Comparison of ENCODE assay signal across 12 cellular contexts in the genomic region with DNA sequence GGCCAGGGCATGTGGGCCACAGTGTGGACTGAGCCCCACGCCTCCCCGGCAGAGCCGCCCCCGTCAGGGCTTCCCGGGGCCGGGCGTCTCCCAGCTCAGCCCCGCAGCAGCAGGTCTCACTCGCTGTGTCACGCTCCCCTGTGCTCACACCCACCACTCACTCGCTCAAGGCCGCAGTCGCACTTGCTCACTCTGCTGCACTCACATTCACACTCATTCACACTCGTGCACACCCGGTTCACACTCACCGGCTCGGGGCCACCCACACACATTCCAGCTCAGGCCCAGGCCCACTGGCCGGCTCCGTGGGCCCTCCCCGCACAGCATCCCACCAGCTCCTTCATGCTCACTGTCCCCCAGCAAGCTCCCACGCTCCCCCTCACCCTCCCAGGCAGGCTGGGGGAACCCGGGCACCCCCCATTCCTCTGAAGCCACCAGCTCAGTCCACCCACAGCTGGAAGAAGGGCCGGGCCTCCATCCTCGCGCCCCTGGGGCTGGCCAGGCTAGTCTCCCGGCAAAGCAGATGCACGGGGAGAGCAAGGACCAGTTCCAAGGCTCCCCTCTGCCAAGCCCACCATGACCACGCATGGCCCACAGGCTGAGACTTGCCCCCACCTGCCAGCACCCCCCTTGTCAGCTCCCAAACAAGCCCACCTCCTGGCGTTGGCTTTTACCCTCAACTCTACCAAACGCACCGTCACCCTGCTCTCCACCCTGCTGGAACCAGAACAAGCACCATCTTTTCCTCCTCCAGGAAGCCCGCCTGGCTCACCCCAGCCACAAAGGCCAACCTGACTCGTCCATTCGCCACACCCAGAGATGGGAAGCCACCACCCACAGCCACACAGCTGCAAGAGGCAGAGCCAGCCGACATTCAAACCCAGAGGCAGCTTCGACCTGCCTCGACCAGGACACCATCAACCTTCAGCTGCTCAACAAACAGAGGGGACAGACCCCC. TPM values are rescaled to one million over a fixed set of nuclear protein-coding genes. Genes with fewer than 3 reads are reported as not detected.
DNase-seq lines count a peak whose midpoint lies in the region; ATAC-seq, FAIRE-seq and TF ChIP-seq lines count a peak whose summit lies in the region.
"Had no signal": no experiment of that assay in that cellular context is flagged by ENCODE, and none has a peak within 500 bp of the region (broad histone marks: within the 10 kb centered on the region; RNA-seq: fewer than 3 reads in every experiment).

No MANE protein-coding gene starts in this region.

- H3K4me1 ChIP-seq in BLaER1 treated with 17β-estradiol and CSF1 and Interleukin-3, amounts not matched to agents 10 nM and 100 nM, result peaks cover 63 to 78% (median 73%) of the 10 kb centered on the region in 10 experiments
- H3K4me1 ChIP-seq in HUES6 (ENCODE audit: control insufficient read depth, insufficient read depth, low read length), result peaks cover 43% of the 10 kb centered on the region

- peak overlapping the region; percentile 83 to 88 for H3K27ac Mint-ChIP-seq in effector memory CD8-positive, alpha-beta T cell

- no peak for ATAC-seq in effector memory CD8-positive, alpha-beta T cell (replicated peaks)
- ATAC-seq in omental fat pad (ENCODE audit: low FRiP score), result peak; percentile 6

- no peak for FAIRE-seq in H54 (lab: Jason Lieb, UNC)

- TF ChIP-seq POLR2A in H54 (IDR thresholded peaks at IDR 0.05; ENCODE audit: low read depth, low read length), result no peak

- H3K36me3 ChIP-seq in BLaER1 treated with 17β-estradiol and CSF1 and Interleukin-3, amounts not matched to agents 10 nM and 100 nM, result peaks cover 0 to 19% (median 8%) of the 10 kb centered on the region in 11 experiments; a peak in 15 of 22 replicates
- peaks cover 4% of the 10 kb centered on the region; the same call in 1 of the 2 replicates for H3K36me3 ChIP-seq in HUES6 (ENCODE audit: control insufficient read depth, insufficient read depth, low read length)

- no peak for TF ChIP-seq CTCF in omental fat pad (IDR thresholded peaks at IDR 0.05)

- H3K4me3 Mint-ChIP-seq in effector memory CD8-positive, alpha-beta T cell, result peak overlapping the region; percentile 18 to 43
- H3K4me3 Mint-ChIP-seq: B cell had no signal

- H3K27ac ChIP-seq in BLaER1 treated with 17β-estradiol and CSF1 and Interleukin-3, amounts not matched to agents 10 nM and 100 nM, result peak overlapping the region in 10 of 11 experiments; percentile 20 to 82 (median 72); a peak in 19 of 22 replicates
- peak overlapping the region; percentile 49; the same call in 1 of the 2 replicates for H3K27ac ChIP-seq in HUES6 (ENCODE audit: low read depth, low read length)
- H3K27ac ChIP-seq: PC-9 had no signal

- H3K36me3 Mint-ChIP-seq in effector memory CD8-positive, alpha-beta T cell (ENCODE audit: insufficient read depth), result peaks cover 3% of the 10 kb centered on the region

- H3K4me1 Mint-ChIP-seq in effector memory CD8-positive, alpha-beta T cell (ENCODE audit: low read depth in 2 of 2), result peaks cover 27 to 28% of the 10 kb centered on the region in 2 donors

- H4K20me1 ChIP-seq in BLaER1 treated with 17β-estradiol and CSF1 and Interleukin-3, amounts not matched to agents 10 nM and 100 nM, result peaks cover 83 to 86% (median 85%) of the 10 kb centered on the region in 11 experiments

- H3K27me3 ChIP-seq in BLaER1 treated with 17β-estradiol and CSF1 and Interleukin-3, amounts not matched to agents 10 nM and 100 nM, result no peaks in the 10 kb centered on the region
- no peaks in the 10 kb centered on the region for H3K27me3 ChIP-seq in HUES6 (ENCODE audit: control insufficient read depth, insufficient read depth, low read length)

- DNase-seq in effector memory CD8-positive, alpha-beta T cell, result no peak
- no peak for DNase-seq in omental fat pad (ENCODE audit: low spot score)
- DNase-seq in DMS114 treated with DMSO at 0.1 percent for 48 hours (lab: John Stamatoyannopoulos, UW; ENCODE audit: unreplicated experiment), result no peak
- no peak for DNase-seq in H54 (ENCODE audit: insufficient read length, low spot score)
- DNase-seq in COR-L47 (lab: John Stamatoyannopoulos, UW), result no peak
- no peak for DNase-seq in NK-92 (lab: John Stamatoyannopoulos, UW; ENCODE audit: unreplicated experiment)
- DNase-seq: NCI-H1694 treated with DMSO at 0.1 percent for 48 hours; PC-9; stimulated activated CD4-positive, alpha-beta T cell treated with anti-CD3 and anti-CD28 coated beads, Interleukin-4, amount 100 ng/mL, for 1 hour had no signal

- no peaks in the 10 kb centered on the region for H3K27me3 Mint-ChIP-seq in effector memory CD8-positive, alpha-beta T cell
- H3K27me3 Mint-ChIP-seq: B cell had no signal

- H3K4me2 ChIP-seq in BLaER1 treated with 17β-estradiol and CSF1 and Interleukin-3, amounts not matched to agents 10 nM and 100 nM, result peak overlapping the region; percentile 83 to 96 (median 92)
- H3K4me2 ChIP-seq: PC-9 had no signal

- H3K9ac ChIP-seq in BLaER1 treated with 17β-estradiol and CSF1 and Interleukin-3, amounts not matched to agents 10 nM and 100 nM, result peak overlapping the region; percentile 22 to 72 (median 61); a peak in 20 of 22 replicates
- no peak overlapping the region for H3K9ac ChIP-seq in HUES6 (ENCODE audit: low read length)

- no peaks in the 10 kb centered on the region for H3K9me3 Mint-ChIP-seq in effector memory CD8-positive, alpha-beta T cell

- peak overlapping the region in 4 of 10 experiments; percentile 6 to 41 (median 18); a peak in 5 of 20 replicates for H3K4me3 ChIP-seq in BLaER1 treated with 17β-estradiol and CSF1 and Interleukin-3, amounts not matched to agents 10 nM and 100 nM
- H3K4me3 ChIP-seq in HUES6 (ENCODE audit: low read depth, low read length), result no peak overlapping the region
- H3K4me3 ChIP-seq: PC-9 had no signal

- no peaks in the 10 kb centered on the region for H3K9me3 ChIP-seq in BLaER1 treated with 17β-estradiol and CSF1 and Interleukin-3, amounts not matched to agents 10 nM and 100 nM (replicated peaks in 1 of 11)
- H3K9me3 ChIP-seq in HUES6 (ENCODE audit: control insufficient read depth, insufficient read depth, low read depth, low read length), result no peaks in the 10 kb centered on the region

RNA-seq across cellular contexts. Expression of a gene that starts 28.0 kb away (rescaled TPM):
- 10 to 100 TPM; 53.4 to 85.3 (median 71.9) TPM for total RNA-seq in omental fat pad
